ENCODE assay signal across 19 cellular contexts in genomic region chr9:2808105-2808504, GRCh38. TPM values are rescaled to one million over a fixed set of nuclear protein-coding genes. Genes with fewer than 3 reads are reported as not detected.
A peak's percentile ranks its signal among the peaks of the same experiment; 100 is the strongest.
DNase-seq lines count a peak whose midpoint lies in the region; ATAC-seq, FAIRE-seq and TF ChIP-seq lines count a peak whose summit lies in the region.
"Had no signal": no experiment of that assay in that cellular context is flagged by ENCODE, and none has a peak within 500 bp of the region (broad histone marks: within the 10 kb centered on the region; RNA-seq: fewer than 3 reads in every experiment).

No MANE protein-coding gene starts in this region.

- H3K79me2 ChIP-seq in HepG2 (ENCODE audit: insufficient read depth, low read length) = no peaks in the 10 kb centered on the region
- peaks cover 4% of the 10 kb centered on the region for H3K79me2 ChIP-seq in astrocyte (ENCODE audit: insufficient read depth, low read length)

- TF ChIP-seq EP300 in HepG2 (IDR thresholded peaks at IDR 0.05; ENCODE audit: low read depth in 2 of 2, low read length in 2 of 2) = no peak
- no peak for TF ChIP-seq EP300 in HepG2 (CRISPR knock-in tag; IDR thresholded peaks at IDR 0.05; ENCODE audit: borderline replicate concordance)

- no peaks in the 10 kb centered on the region for H4K20me1 ChIP-seq in HepG2 (ENCODE audit: insufficient read depth, low read length)
- H4K20me1 ChIP-seq in astrocyte (ENCODE audit: insufficient read depth, low read length) = no peaks in the 10 kb centered on the region

- FAIRE-seq in HepG2 (lab: Jason Lieb, UNC) (no peak), astrocyte (lab: Jason Lieb, UNC) (no peak)
- FAIRE-seq: GM12891, K562, RCC 7860 had no signal

- H3K27ac Mint-ChIP-seq in astrocyte (ENCODE audit: unreplicated experiment) (peak overlapping the region; percentile 81), mesothelial cell of epicardium (peak overlapping the region; percentile 95)
- H3K27ac Mint-ChIP-seq: CD8-positive, alpha-beta memory T cell had no signal

- no peak overlapping the region for H2AFZ ChIP-seq in HepG2 (ENCODE audit: low read length)
- H2AFZ ChIP-seq in astrocyte (ENCODE audit: low read depth, low read length) = no peak overlapping the region

- TF ChIP-seq RAD21 in HepG2 (CRISPR knock-in tag; IDR thresholded peaks at IDR 0.05) = no peak

- H3K36me3 ChIP-seq in HepG2 (replicated peaks in 1 of 2; ENCODE audit: control insufficient read depth in 1 of 2, insufficient read depth in 2 of 2, low read length in 2 of 2) (peaks cover 20 to 74% of the 10 kb centered on the region in 2 experiments), right lobe of liver (peaks cover 0 to 26% (median 5%) of the 10 kb centered on the region in 4 donors), astrocyte (ENCODE audit: insufficient read depth, low read length) (peaks cover 49% of the 10 kb centered on the region), thoracic aorta (peaks cover 15% of the 10 kb centered on the region)

- H3K27me3 Mint-ChIP-seq in astrocyte (ENCODE audit: low read depth, unreplicated experiment) = no peaks in the 10 kb centered on the region
- H3K27me3 Mint-ChIP-seq in mesothelial cell of epicardium (ENCODE audit: low read depth) = no peaks in the 10 kb centered on the region
- H3K27me3 Mint-ChIP-seq: CD8-positive, alpha-beta memory T cell had no signal

- H3K4me1 Mint-ChIP-seq in astrocyte (ENCODE audit: low read depth, unreplicated experiment) = peaks cover 38% of the 10 kb centered on the region
- H3K4me1 Mint-ChIP-seq in mesothelial cell of epicardium = peaks cover 42% of the 10 kb centered on the region
- H3K4me1 Mint-ChIP-seq: CD8-positive, alpha-beta memory T cell had no signal

- H3K4me1 ChIP-seq in HepG2 (ENCODE audit: insufficient read depth, low read length) (peaks cover 38% of the 10 kb centered on the region), right lobe of liver (peaks cover 0 to 13% (median 2%) of the 10 kb centered on the region in 4 donors), astrocyte (ENCODE audit: insufficient read depth, low read length) (peaks cover 29% of the 10 kb centered on the region), thoracic aorta (ENCODE audit: control insufficient read depth in 1 of 2, low read depth in 2 of 2) (peaks cover 21 to 35% of the 10 kb centered on the region in 2 donors)
- H3K4me1 ChIP-seq: BLaER1 treated with 17β-estradiol and CSF1 and Interleukin-3, amounts not matched to agents 10 nM and 100 nM had no signal

- TF ChIP-seq CTCF in HepG2 (CRISPR knock-in tag; IDR thresholded peaks at IDR 0.05) (no peak), right lobe of liver (IDR thresholded peaks at IDR 0.05) (no peak), astrocyte (IDR thresholded peaks at IDR 0.05; ENCODE audit: insufficient read depth, low read depth, low read length) (no peak), mesothelial cell of epicardium (IDR thresholded peaks at IDR 0.05; ENCODE audit: unreplicated experiment) (no peak), thoracic aorta (IDR thresholded peaks at IDR 0.05) (no peak), RWPE1 (conservative IDR thresholded peaks at IDR 0.05; ENCODE audit: low read depth) (no peak)

- POLR2A ChIA-PET in HepG2 (lab: Yijun Ruan, JAX) (interaction anchor here (1.3 kb wide), 1 partner anchor 36 kb away, joined by 4 read pairs; the partner anchor contains the start of gene PUM3), RWPE1 (lab: Yijun Ruan, JAX; ENCODE audit: low non-redundant PET) (no interaction called here)

- H3K27me3 ChIP-seq in HepG2 (ENCODE audit: control insufficient read depth in 1 of 2, insufficient read depth in 2 of 2, low read length in 2 of 2) = no peaks in the 10 kb centered on the region
- no peaks in the 10 kb centered on the region for H3K27me3 ChIP-seq in right lobe of liver
- H3K27me3 ChIP-seq in astrocyte (ENCODE audit: insufficient read depth, low read length) = no peaks in the 10 kb centered on the region
- no peaks in the 10 kb centered on the region for H3K27me3 ChIP-seq in thoracic aorta (replicated peaks; ENCODE audit: insufficient read depth)
- H3K27me3 ChIP-seq: BLaER1 treated with 17β-estradiol and CSF1 and Interleukin-3, amounts not matched to agents 10 nM and 100 nM had no signal

- peaks cover 31% of the 10 kb centered on the region for H3K36me3 Mint-ChIP-seq in astrocyte (ENCODE audit: low read depth, unreplicated experiment)
- H3K36me3 Mint-ChIP-seq in mesothelial cell of epicardium = peaks cover 33% of the 10 kb centered on the region

- H3K9ac ChIP-seq in HepG2 (ENCODE audit: insufficient read depth, low read depth, low read length) = no peak overlapping the region
- no peak overlapping the region for H3K9ac ChIP-seq in astrocyte (ENCODE audit: low read length)
- H3K9ac ChIP-seq: BLaER1 treated with 17β-estradiol and CSF1 and Interleukin-3, amounts not matched to agents 10 nM and 100 nM had no signal

- H3K4me3 ChIP-seq in HepG2 (replicated peaks in 1 of 3; ENCODE audit: insufficient read depth in 1 of 3, low read depth in 2 of 3, low read length in 3 of 3) (no peak overlapping the region), right lobe of liver (no peak overlapping the region), astrocyte (ENCODE audit: insufficient read depth, low read depth, low read length) (no peak overlapping the region), thoracic aorta (no peak overlapping the region)
- H3K4me3 ChIP-seq: BLaER1 treated with 17β-estradiol and CSF1 and Interleukin-3, amounts not matched to agents 10 nM and 100 nM; K562 had no signal

- no peak for TF ChIP-seq POLR2A in HepG2 (IDR thresholded peaks at IDR 0.05; ENCODE audit: insufficient read depth in 1 of 2, low read depth in 2 of 2, low read length in 2 of 2)
- no peak for TF ChIP-seq POLR2A in right lobe of liver (IDR thresholded peaks at IDR 0.05)

- CTCF ChIA-PET in HepG2 (lab: Yijun Ruan, JAX; ENCODE audit: low intra/inter-chr PET ratio, low total read pairs) (no interaction called here), RWPE1 (lab: Yijun Ruan, JAX) (no interaction called here)

- H3K4me2 ChIP-seq in HepG2 (ENCODE audit: low read depth, low read length) (no peak overlapping the region), astrocyte (ENCODE audit: low read length) (no peak overlapping the region)
- H3K4me2 ChIP-seq: BLaER1 treated with 17β-estradiol and CSF1 and Interleukin-3, amounts not matched to agents 10 nM and 100 nM had no signal

- in situ Hi-C loops in HepG2 (cut with HindIII; ENCODE audit: extremely low pct_ligation_motif_present, low pct_unique_long_range_greater_than_20kb) = no loop called here

- H3K9me3 ChIP-seq in HepG2 (ENCODE audit: low read length) (no peaks in the 10 kb centered on the region), right lobe of liver (no peaks in the 10 kb centered on the region), astrocyte (ENCODE audit: insufficient read depth, low read depth, low read length) (no peaks in the 10 kb centered on the region), thoracic aorta (no peaks in the 10 kb centered on the region)

- WGBS in HepG2 (ENCODE audit: low lambda C conversion rate) = 96% methylated on average over 4 of the region's 4 CpGs
- WGBS in right lobe of liver (ENCODE audit: insufficient coverage, low coverage, low lambda C conversion rate, missing lambda C conversion rate) = 92% methylated on average over 4 of the region's 4 CpGs

- DNase-seq in HepG2 (ENCODE audit: low spot score) (no peak), right lobe of liver (no peak), astrocyte (ENCODE audit: low read depth) (no peak), mesothelial cell of epicardium (ENCODE audit: low spot score in 2 of 2, unreplicated experiment in 2 of 2) (no peak), thoracic aorta (ENCODE audit: low spot score) (no peak), SKM-1 (lab: John Stamatoyannopoulos, UW; ENCODE audit: unreplicated experiment) (no peak), NCI-H524 treated with DMSO at 0.1 percent for 48 hours (lab: John Stamatoyannopoulos, UW) (no peak), RWPE1 (ENCODE audit: low spot score) (no peak)
- DNase-seq: CD8-positive, alpha-beta memory T cell; GDM1; H7; NCI-H187; NCI-H226; NCI-H526 treated with DMSO at 0.1 percent for 48 hours; SHP77 had no signal

- BruUV-seq in HepG2 (replicated peaks; lab: Mats Ljungman, UMichigan) = no TSS peak

- intact Hi-C loops in HepG2 (cut with micrococcal nuclease; ENCODE audit: unreplicated experiment) (loop anchor here (5.0 kb wide), 1 partner anchor 34 kb away; the partner anchor contains the start of gene PUM3), right lobe of liver (cut with DNase I) (no loop called here)

- H3K27ac ChIP-seq in HepG2 (ENCODE audit: extremely low read length, insufficient read depth, low read length) = peak overlapping the region; percentile 80
- H3K27ac ChIP-seq in right lobe of liver = no peak overlapping the region
- peak overlapping the region; percentile 92 for H3K27ac ChIP-seq in astrocyte (ENCODE audit: low read depth, low read length)
- peak overlapping the region; percentile 64 to 89 for H3K27ac ChIP-seq in thoracic aorta
- no peak overlapping the region for H3K27ac ChIP-seq in RWPE1
- H3K27ac ChIP-seq: BLaER1 treated with 17β-estradiol and CSF1 and Interleukin-3, amounts not matched to agents 10 nM and 100 nM had no signal

- H3K9me3 Mint-ChIP-seq in astrocyte (ENCODE audit: unreplicated experiment) (no peaks in the 10 kb centered on the region), mesothelial cell of epicardium (no peaks in the 10 kb centered on the region)
- H3K9me3 Mint-ChIP-seq: CD8-positive, alpha-beta memory T cell had no signal

- no peak for ATAC-seq in HepG2
- ATAC-seq in right lobe of liver = no peak
- ATAC-seq in thoracic aorta (ENCODE audit: insufficient number of reproducible peaks, low FRiP score, low read depth) = no peak
- ATAC-seq: K562 had no signal

- H3K4me3 Mint-ChIP-seq in astrocyte (ENCODE audit: unreplicated experiment) (no peak overlapping the region), mesothelial cell of epicardium (no peak overlapping the region)
- H3K4me3 Mint-ChIP-seq: CD8-positive, alpha-beta memory T cell had no signal

RNA-seq across cellular contexts. Expression of gene PUM3, which starts 35.8 kb away (rescaled TPM):
- total RNA-seq in HepG2 (2016; rRNA removed; fragmentation: Illumina TruSeq; extraction: Trizol) = 83.4 and 93.4 TPM in 2 replicates
- total RNA-seq in HepG2 (2016; cell fraction: cytosol; rRNA removed; fragmentation: Illumina TruSeq; extraction: Trizol; ENCODE audit: low read depth) = 31.6 and 35.5 TPM in 2 replicates
- 84.7 and 92.1 TPM in 2 replicates for total RNA-seq in HepG2 (2016; cell fraction: insoluble cytoplasmic fraction; rRNA removed; fragmentation: Illumina TruSeq; extraction: Trizol)
- 27.5 and 35.9 TPM in 2 replicates for total RNA-seq in HepG2 (2016; cell fraction: membrane; rRNA removed; fragmentation: Illumina TruSeq; extraction: Trizol)
- 91.9 and 111 TPM in 2 replicates for total RNA-seq in HepG2 (2016; cell fraction: nucleus; rRNA removed; fragmentation: Illumina TruSeq; extraction: Trizol)
- polyA plus RNA-seq in HepG2 (2011; rRNA removed) = 15.1 and 18.3 TPM in 2 replicates
- polyA plus RNA-seq in HepG2 (2011; cell fraction: cytosol; rRNA removed) = 8.3 and 11.5 TPM in 2 replicates
- 17.6 and 19.5 TPM in 2 replicates for polyA plus RNA-seq in HepG2 (2011; cell fraction: nucleus; rRNA removed)
- 25.6 and 27.4 TPM in 2 replicates for polyA plus RNA-seq in HepG2 (2012)
- 3.1 and 4.0 TPM in 2 replicates for polyA plus RNA-seq in HepG2 (2016; cell fraction: cytosol; fragmentation: Illumina TruSeq; extraction: Trizol; ENCODE audit: low read depth)
- polyA plus RNA-seq in HepG2 (2016; cell fraction: insoluble cytoplasmic fraction; fragmentation: Illumina TruSeq; extraction: Trizol; ENCODE audit: low read depth) = 72.7 and 85.6 TPM in 2 replicates
- 7.5 and 9.6 TPM in 2 replicates for polyA plus RNA-seq in HepG2 (2016; cell fraction: membrane; fragmentation: Illumina TruSeq; extraction: Trizol; ENCODE audit: low read depth)
- polyA plus RNA-seq in HepG2 (2016; cell fraction: nucleus; fragmentation: Illumina TruSeq; extraction: Trizol; ENCODE audit: insufficient read depth, low read depth) = 69.1 and 80.7 TPM in 2 replicates
- polyA minus RNA-seq in HepG2 (2011; rRNA and poly(A)+ RNA removed; ENCODE audit: low replicate concordance) = 11.4 and 23.9 TPM in 2 replicates
- 9.7 and 12.0 TPM in 2 replicates for polyA minus RNA-seq in HepG2 (2011; cell fraction: cytosol; rRNA and poly(A)+ RNA removed)
- polyA minus RNA-seq in HepG2 (2011; cell fraction: nucleus; rRNA and poly(A)+ RNA removed) = 107 and 109 TPM in 2 replicates
- 10 to 100 TPM in 5 of 6 experiments, 1 to 10 TPM in 1; 6.8 to 20.5 (median 16.9) TPM for total RNA-seq in right lobe of liver
- 58.0 and 64.2 TPM in 2 replicates for total RNA-seq in astrocyte
- total RNA-seq in mesothelial cell of epicardium = 49.5 to 58.6 TPM (median 53.0 TPM) in 3 replicates
- 10 to 100 TPM; 12.0 to 50.6 TPM for total RNA-seq in thoracic aorta

Comparison
In these comparisons a context has a peak if more than half of its experiments do, and no peak if none do; other contexts are left out.
1. H3K27ac ChIP-seq: peak in HepG2 (single experiment), astrocyte (single experiment) and thoracic aorta (2 of 2); none in right lobe of liver (0 of 3) and RWPE1 (single experiment).